ENCODE assay signal across 1 cellular context in genomic region chr5:36241636-36242533, GRCh38.
TF ChIP-seq lines count a peak whose summit lies in the region.

A gene with protein sequence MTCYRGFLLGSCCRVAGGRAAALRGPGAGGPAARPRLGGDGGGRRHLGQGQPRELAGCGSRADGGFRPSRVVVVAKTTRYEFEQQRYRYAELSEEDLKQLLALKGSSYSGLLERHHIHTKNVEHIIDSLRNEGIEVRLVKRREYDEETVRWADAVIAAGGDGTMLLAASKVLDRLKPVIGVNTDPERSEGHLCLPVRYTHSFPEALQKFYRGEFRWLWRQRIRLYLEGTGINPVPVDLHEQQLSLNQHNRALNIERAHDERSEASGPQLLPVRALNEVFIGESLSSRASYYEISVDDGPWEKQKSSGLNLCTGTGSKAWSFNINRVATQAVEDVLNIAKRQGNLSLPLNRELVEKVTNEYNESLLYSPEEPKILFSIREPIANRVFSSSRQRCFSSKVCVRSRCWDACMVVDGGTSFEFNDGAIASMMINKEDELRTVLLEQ (minus strand): TSS chr5:36241925. CDS start chr5:36241798, 127 bp downstream.

TF ChIP-seq in HEK293, 187 proteins besides CTCF, POLR2A, EP300 and RAD21 (continued from another document and continues in another):
- peak; percentile 34; the same call in 1 of the 2 replicates for TF ChIP-seq PRDM4 (tag by site-specific recombination; IDR thresholded peaks at IDR 0.05)
- 0 out of 2 replicates have a peak, but pooled peaks have one; percentile 20 for TF ChIP-seq ZNF146 (tag by site-specific recombination; IDR thresholded peaks at IDR 0.05)
- TF ChIP-seq KLF10 (tag by site-specific recombination; IDR thresholded peaks at IDR 0.05), result peak; percentile 78
- no peak for TF ChIP-seq ZNF138 (tag by site-specific recombination; IDR thresholded peaks at IDR 0.05; ENCODE audit: borderline replicate concordance)
- peak; percentile 76 for TF ChIP-seq ZNF335 (tag by site-specific recombination; conservative IDR thresholded peaks at IDR 0.05)
- 0 out of 2 replicates have a peak, but pooled peaks have one; percentile 11 for TF ChIP-seq ZNF223 (tag by site-specific recombination; IDR thresholded peaks at IDR 0.05)
- TF ChIP-seq RBAK (tag by site-specific recombination; IDR thresholded peaks at IDR 0.05), result no peak
- no peak for TF ChIP-seq ZNF169 (tag by site-specific recombination; IDR thresholded peaks at IDR 0.05)
- TF ChIP-seq HIC1 (tag by site-specific recombination; IDR thresholded peaks at IDR 0.05), result peak; percentile 92
- peak; percentile 75 for TF ChIP-seq ZBTB17 (tag by site-specific recombination; IDR thresholded peaks at IDR 0.05)
- TF ChIP-seq MEIS1 (CRISPR knock-in tag; IDR thresholded peaks at IDR 0.05; ENCODE audit: borderline replicate concordance), result peak; percentile 34; the same call in 1 of the 2 replicates
- TF ChIP-seq ZNF391 (tag by site-specific recombination; IDR thresholded peaks at IDR 0.05; ENCODE audit: borderline replicate concordance, low read depth), result peak; percentile 73
- TF ChIP-seq ZNF366 (tag by site-specific recombination; conservative IDR thresholded peaks at IDR 0.05), result peak; percentile 70
- TF ChIP-seq ZNF354C (tag by site-specific recombination; IDR thresholded peaks at IDR 0.05; ENCODE audit: borderline replicate concordance, low read depth), result no peak
- TF ChIP-seq, protein P1, sequence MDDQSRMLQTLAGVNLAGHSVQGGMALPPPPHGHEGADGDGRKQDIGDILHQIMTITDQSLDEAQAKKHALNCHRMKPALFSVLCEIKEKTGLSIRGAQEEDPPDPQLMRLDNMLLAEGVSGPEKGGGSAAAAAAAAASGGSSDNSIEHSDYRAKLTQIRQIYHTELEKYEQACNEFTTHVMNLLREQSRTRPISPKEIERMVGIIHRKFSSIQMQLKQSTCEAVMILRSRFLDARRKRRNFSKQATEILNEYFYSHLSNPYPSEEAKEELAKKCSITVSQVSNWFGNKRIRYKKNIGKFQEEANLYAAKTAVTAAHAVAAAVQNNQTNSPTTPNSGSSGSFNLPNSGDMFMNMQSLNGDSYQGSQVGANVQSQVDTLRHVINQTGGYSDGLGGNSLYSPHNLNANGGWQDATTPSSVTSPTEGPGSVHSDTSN (CRISPR knock-in tag; IDR thresholded peaks at IDR 0.05), result peak; percentile 89
- peak; percentile 68 for TF ChIP-seq INSM2 (tag by site-specific recombination; IDR thresholded peaks at IDR 0.05)
- 0 out of 2 replicates have a peak, but pooled peaks have one; percentile 10 for TF ChIP-seq REPIN1 (tag by site-specific recombination; IDR thresholded peaks at IDR 0.05; ENCODE audit: low read depth)
- TF ChIP-seq ZBTB20 (tag by site-specific recombination; IDR thresholded peaks at IDR 0.05), result peak; percentile 78; the same call in 1 of the 2 replicates
- 0 out of 2 replicates have a peak, but pooled peaks have one; percentile 49 for TF ChIP-seq GLI4 (tag by site-specific recombination; IDR thresholded peaks at IDR 0.05)
- peak; percentile 84 for TF ChIP-seq FEZF1 (tag by site-specific recombination; IDR thresholded peaks at IDR 0.05)
- peak; percentile 96 for TF ChIP-seq BCL11B (tag by site-specific recombination; IDR thresholded peaks at IDR 0.05; ENCODE audit: low read depth)
- no peak for TF ChIP-seq ZNF747 (tag by site-specific recombination; IDR thresholded peaks at IDR 0.05)
- TF ChIP-seq KLF7 (tag by site-specific recombination; IDR thresholded peaks at IDR 0.05; ENCODE audit: borderline replicate concordance), result peak; percentile 31; the same call in 1 of the 2 replicates
- TF ChIP-seq, protein P2, sequence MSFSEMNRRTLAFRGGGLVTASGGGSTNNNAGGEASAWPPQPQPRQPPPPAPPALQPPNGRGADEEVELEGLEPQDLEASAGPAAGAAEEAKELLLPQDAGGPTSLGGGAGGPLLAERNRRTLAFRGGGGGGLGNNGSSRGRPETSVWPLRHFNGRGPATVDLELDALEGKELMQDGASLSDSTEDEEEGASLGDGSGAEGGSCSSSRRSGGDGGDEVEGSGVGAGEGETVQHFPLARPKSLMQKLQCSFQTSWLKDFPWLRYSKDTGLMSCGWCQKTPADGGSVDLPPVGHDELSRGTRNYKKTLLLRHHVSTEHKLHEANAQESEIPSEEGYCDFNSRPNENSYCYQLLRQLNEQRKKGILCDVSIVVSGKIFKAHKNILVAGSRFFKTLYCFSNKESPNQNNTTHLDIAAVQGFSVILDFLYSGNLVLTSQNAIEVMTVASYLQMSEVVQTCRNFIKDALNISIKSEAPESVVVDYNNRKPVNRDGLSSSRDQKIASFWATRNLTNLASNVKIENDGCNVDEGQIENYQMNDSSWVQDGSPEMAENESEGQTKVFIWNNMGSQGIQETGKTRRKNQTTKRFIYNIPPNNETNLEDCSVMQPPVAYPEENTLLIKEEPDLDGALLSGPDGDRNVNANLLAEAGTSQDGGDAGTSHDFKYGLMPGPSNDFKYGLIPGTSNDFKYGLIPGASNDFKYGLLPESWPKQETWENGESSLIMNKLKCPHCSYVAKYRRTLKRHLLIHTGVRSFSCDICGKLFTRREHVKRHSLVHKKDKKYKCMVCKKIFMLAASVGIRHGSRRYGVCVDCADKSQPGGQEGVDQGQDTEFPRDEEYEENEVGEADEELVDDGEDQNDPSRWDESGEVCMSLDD (tag by site-specific recombination; IDR thresholded peaks at IDR 0.05), result peak; percentile 49
- peak; percentile 63; the same call in 1 of the 2 replicates for TF ChIP-seq ZNF518A (tag by site-specific recombination; conservative IDR thresholded peaks at IDR 0.05; ENCODE audit: low read depth)
- peak; percentile 92 for TF ChIP-seq ZBTB7A (tag by site-specific recombination; IDR thresholded peaks at IDR 0.05; ENCODE audit: low read depth)
- TF ChIP-seq ZNF529 (tag by site-specific recombination; IDR thresholded peaks at IDR 0.05; ENCODE audit: insufficient replicate concordance), result no peak
- peak; percentile 92 for TF ChIP-seq GLIS1 (tag by site-specific recombination; IDR thresholded peaks at IDR 0.05)
- peak; percentile 99 for TF ChIP-seq ZFHX2 (tag by site-specific recombination; conservative IDR thresholded peaks at IDR 0.05)
- TF ChIP-seq KLF9 (tag by site-specific recombination; IDR thresholded peaks at IDR 0.05; ENCODE audit: low read depth), result peak; percentile 83
- TF ChIP-seq ZNF629 (tag by site-specific recombination; IDR thresholded peaks at IDR 0.05), result peak; percentile 84
- TF ChIP-seq ZNF785 (tag by site-specific recombination; IDR thresholded peaks at IDR 0.05), result peak; percentile 98
- peak; percentile 88 for TF ChIP-seq YY1 (tag by site-specific recombination; IDR thresholded peaks at IDR 0.05)
- no peak for TF ChIP-seq ZNF292 (tag by site-specific recombination; IDR thresholded peaks at IDR 0.05; ENCODE audit: borderline replicate concordance, low read depth)
- TF ChIP-seq ZNF501 (tag by site-specific recombination; IDR thresholded peaks at IDR 0.05), result peak; percentile 89
- TF ChIP-seq ZNF596 (tag by site-specific recombination; IDR thresholded peaks at IDR 0.05), result 0 out of 2 replicates have a peak, but pooled peaks have one; percentile 28
- TF ChIP-seq ZXDB (tag by site-specific recombination; IDR thresholded peaks at IDR 0.05), result peak; percentile 95
- peak; percentile 60 for TF ChIP-seq ZNF654 (tag by site-specific recombination; IDR thresholded peaks at IDR 0.05; ENCODE audit: low read depth)
- no peak for TF ChIP-seq ZSCAN23 (tag by site-specific recombination; IDR thresholded peaks at IDR 0.05)
- no peak for TF ChIP-seq ZNF776 (tag by site-specific recombination; IDR thresholded peaks at IDR 0.05; ENCODE audit: borderline replicate concordance)
- peak; percentile 87 for TF ChIP-seq SP7 (tag by site-specific recombination; IDR thresholded peaks at IDR 0.05)
- TF ChIP-seq, protein P3, sequence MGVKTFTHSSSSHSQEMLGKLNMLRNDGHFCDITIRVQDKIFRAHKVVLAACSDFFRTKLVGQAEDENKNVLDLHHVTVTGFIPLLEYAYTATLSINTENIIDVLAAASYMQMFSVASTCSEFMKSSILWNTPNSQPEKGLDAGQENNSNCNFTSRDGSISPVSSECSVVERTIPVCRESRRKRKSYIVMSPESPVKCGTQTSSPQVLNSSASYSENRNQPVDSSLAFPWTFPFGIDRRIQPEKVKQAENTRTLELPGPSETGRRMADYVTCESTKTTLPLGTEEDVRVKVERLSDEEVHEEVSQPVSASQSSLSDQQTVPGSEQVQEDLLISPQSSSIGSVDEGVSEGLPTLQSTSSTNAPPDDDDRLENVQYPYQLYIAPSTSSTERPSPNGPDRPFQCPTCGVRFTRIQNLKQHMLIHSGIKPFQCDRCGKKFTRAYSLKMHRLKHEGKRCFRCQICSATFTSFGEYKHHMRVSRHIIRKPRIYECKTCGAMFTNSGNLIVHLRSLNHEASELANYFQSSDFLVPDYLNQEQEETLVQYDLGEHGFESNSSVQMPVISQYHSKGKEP (tag by site-specific recombination; IDR thresholded peaks at IDR 0.05), result 0 out of 2 replicates have a peak, but pooled peaks have one; percentile 44
- TF ChIP-seq ZFP3 (tag by site-specific recombination; IDR thresholded peaks at IDR 0.05; ENCODE audit: low read depth), result no peak
